Comparison of ENCODE assay signal across 1 cellular context in genomic region chr9:136921718-136922117, GRCh38.
TF ChIP-seq lines count a peak whose summit lies in the region.

No MANE protein-coding gene starts in this region.

TF ChIP-seq in K562, 482 proteins besides CTCF, POLR2A, EP300 and RAD21:
- TF ChIP-seq POLR2G (IDR thresholded peaks at IDR 0.05; ENCODE audit: low read depth, low read length) (0 out of 2 replicates have a peak, but pooled peaks have one; percentile 34), SNRNP70 (optimal IDR thresholded peaks at IDR 0.05; ENCODE audit: low read depth, low read length) (no peak)
